Comparison of ENCODE assay signal across 1 cellular context in genomic region chr12:65882504-65882903, GRCh38.
TF ChIP-seq lines count a peak whose summit lies in the region.

No MANE protein-coding gene starts in this region.

TF ChIP-seq in H1, 55 proteins besides CTCF, POLR2A, EP300 and RAD21 (continued from another document):
- TF ChIP-seq, protein P1, sequence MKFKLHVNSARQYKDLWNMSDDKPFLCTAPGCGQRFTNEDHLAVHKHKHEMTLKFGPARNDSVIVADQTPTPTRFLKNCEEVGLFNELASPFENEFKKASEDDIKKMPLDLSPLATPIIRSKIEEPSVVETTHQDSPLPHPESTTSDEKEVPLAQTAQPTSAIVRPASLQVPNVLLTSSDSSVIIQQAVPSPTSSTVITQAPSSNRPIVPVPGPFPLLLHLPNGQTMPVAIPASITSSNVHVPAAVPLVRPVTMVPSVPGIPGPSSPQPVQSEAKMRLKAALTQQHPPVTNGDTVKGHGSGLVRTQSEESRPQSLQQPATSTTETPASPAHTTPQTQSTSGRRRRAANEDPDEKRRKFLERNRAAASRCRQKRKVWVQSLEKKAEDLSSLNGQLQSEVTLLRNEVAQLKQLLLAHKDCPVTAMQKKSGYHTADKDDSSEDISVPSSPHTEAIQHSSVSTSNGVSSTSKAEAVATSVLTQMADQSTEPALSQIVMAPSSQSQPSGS (IDR thresholded peaks at IDR 0.05; ENCODE audit: low read length) = no peak
- TF ChIP-seq SP1 (IDR thresholded peaks at IDR 0.05; ENCODE audit: low read depth, low read length) = no peak
- TF ChIP-seq KDM1A (IDR thresholded peaks at IDR 0.05; ENCODE audit: borderline replicate concordance, low read length) = no peak
- no peak for TF ChIP-seq RNF2 (IDR thresholded peaks at IDR 0.05; ENCODE audit: borderline replicate concordance, low read depth, low read length, missing control alignments, poor library complexity, severe bottlenecking)
- no peak for TF ChIP-seq GTF2F1 (IDR thresholded peaks at IDR 0.05; ENCODE audit: borderline replicate concordance, low read depth, low read length)
- TF ChIP-seq JUND (IDR thresholded peaks at IDR 0.05; ENCODE audit: low read length) = no peak
- TF ChIP-seq SP2 (IDR thresholded peaks at IDR 0.05; ENCODE audit: low read length) = no peak
- no peak for TF ChIP-seq SRF (IDR thresholded peaks at IDR 0.05; ENCODE audit: low read depth, low read length)
- TF ChIP-seq CTBP2 (IDR thresholded peaks at IDR 0.05; ENCODE audit: borderline replicate concordance, insufficient read depth, insufficient read length, low read length) = no peak
- no peak for TF ChIP-seq RXRA (IDR thresholded peaks at IDR 0.05; ENCODE audit: insufficient read depth, low read depth, low read length)
- no peak for TF ChIP-seq POU5F1 (IDR thresholded peaks at IDR 0.05; ENCODE audit: low read depth, low read length)
